In genomic region chr13:23813635-23814034, GRCh38 we compare ENCODE assay signal across 29 cellular contexts.
"Had no signal": no experiment of that assay in that cellular context is flagged by ENCODE, and none has a peak within 500 bp of the region (broad histone marks: within the 10 kb centered on the region; RNA-seq: fewer than 3 reads in every experiment).

No MANE protein-coding gene starts in this region.

- H3K27ac ChIP-seq: neural progenitor cell, ovary, parathyroid adenoma, psoas muscle, right lobe of liver, sigmoid colon, suprapubic skin, testis, tibial artery, transverse colon, upper lobe of left lung, vagina had no signal

- H3K27ac Mint-ChIP-seq: natural killer cell; neural progenitor cell; progenitor cell of endocrine pancreas; stimulated activated memory B cell treated with anti-CD40 and anti-IgM and Interleukin-4, amounts not matched to agents 10 μg/mL and 1 μg/mL and 100 μg/mL, for 72 hours; stimulated activated naive CD8-positive, alpha-beta T cell treated with anti-CD3 and anti-CD28 coated beads, Interleukin-15, amount 100 ng/mL, for 72 hours had no signal

- H3K79me2 ChIP-seq: parathyroid adenoma had no signal

- H3K4me1 ChIP-seq: parathyroid adenoma, psoas muscle, right lobe of liver, sigmoid colon, testis, tibial artery, transverse colon, vagina had no signal

- H3K36me3 Mint-ChIP-seq: natural killer cell, neural progenitor cell had no signal

- ATAC-seq: natural killer cell; psoas muscle; right cardiac atrium; right lobe of liver; stimulated activated memory B cell treated with anti-CD40 and anti-IgM and Interleukin-4, amounts not matched to agents 10 μg/mL and 1 μg/mL and 100 μg/mL, for 72 hours; stimulated activated naive CD8-positive, alpha-beta T cell treated with anti-CD3 and anti-CD28 coated beads, Interleukin-15, amount 100 ng/mL, for 72 hours; stimulated activated naive CD8-positive, alpha-beta T cell treated with anti-CD3 and anti-CD28 coated beads, Interleukin-15, Interleukin-2, amounts not matched to agents 100 U/mL and 50 U/mL, for 24 hours had no signal

- H3K27me3 ChIP-seq: neural progenitor cell, ovary, right lobe of liver, sigmoid colon, suprapubic skin, testis, tibial artery, transverse colon, upper lobe of left lung, vagina had no signal

- H3K36me3 ChIP-seq: neural progenitor cell, ovary, right lobe of liver, transverse colon, vagina had no signal

- H3K9me3 Mint-ChIP-seq: natural killer cell; nephron; neural progenitor cell; stimulated activated memory B cell treated with anti-CD40 and anti-IgM and Interleukin-4, amounts not matched to agents 10 μg/mL and 1 μg/mL and 100 μg/mL, for 72 hours; stimulated activated naive CD8-positive, alpha-beta T cell treated with anti-CD3 and anti-CD28 coated beads, Interleukin-15, amount 100 ng/mL, for 72 hours had no signal

- H3K4me2 ChIP-seq: neural progenitor cell had no signal

- H3K9ac ChIP-seq: neural progenitor cell, parathyroid adenoma had no signal

- FAIRE-seq: urothelium cell line had no signal

- H3K4me3 ChIP-seq: neural progenitor cell, ovary, psoas muscle, right lobe of liver, sigmoid colon, suprapubic skin, testis, tibial artery, transverse colon, upper lobe of left lung, vagina had no signal

- DNase-seq: natural killer cell; occipital lobe; ovary; posterior cingulate gyrus; psoas muscle; right cardiac atrium; right lobe of liver; sigmoid colon; small intestine; stimulated activated CD4-positive, alpha-beta T cell treated with anti-CD3 and anti-CD28 coated beads, Interleukin-15, amount 100 ng/mL, for 24 hours; stimulated activated CD4-positive, alpha-beta T cell treated with anti-CD3 and anti-CD28 coated beads, Interleukin-2, amount 100 ng/mL, for 24 hours; stimulated activated CD4-positive, alpha-beta T cell treated with anti-CD3 and anti-CD28 coated beads, Interleukin-2, amount 100 ng/mL, for 48 hours; stimulated activated CD4-positive, alpha-beta T cell treated with anti-CD3 and anti-CD28 coated beads, Interleukin-4, amount 100 ng/mL, for 24 hours; stimulated activated naive CD4-positive, alpha-beta T cell; stimulated activated naive CD8-positive, alpha-beta T cell treated with anti-CD3 and anti-CD28 coated beads, Interleukin-15, amount 100 ng/mL, for 72 hours; stimulated activated naive CD8-positive, alpha-beta T cell treated with anti-CD3 and anti-CD28 coated beads, Interleukin-15, Interleukin-2, amounts not matched to agents 100 U/mL and 50 U/mL, for 24 hours; substantia nigra; testis; tibial artery; transverse colon had no signal

- H2AFZ ChIP-seq: neural progenitor cell, parathyroid adenoma had no signal

- H3K9me3 ChIP-seq: ovary, psoas muscle, right lobe of liver, sigmoid colon, suprapubic skin, testis, tibial artery, transverse colon, upper lobe of left lung, vagina had no signal
